ENCODE assay signal across 15 cellular contexts in the genomic region with DNA sequence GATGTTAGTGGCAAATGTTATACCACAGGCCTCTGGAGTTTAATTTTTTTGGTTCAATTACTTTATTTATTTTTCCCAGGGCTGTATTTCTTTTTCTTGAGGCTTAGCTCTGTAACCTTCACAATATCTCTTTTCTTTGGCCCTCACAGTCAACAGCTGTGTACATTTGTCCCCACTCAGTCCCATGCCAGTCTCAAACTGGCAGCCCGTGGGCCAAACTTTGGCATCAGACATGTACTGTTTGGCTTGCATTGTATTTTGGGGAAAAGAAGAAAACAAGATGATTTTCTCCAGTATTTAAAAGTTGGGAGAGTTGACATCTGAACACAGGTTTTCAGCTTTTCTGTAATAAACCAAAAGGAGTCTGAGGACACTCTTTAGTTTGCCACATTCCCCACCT.
DNase-seq lines count a peak whose midpoint lies in the region; ATAC-seq lines count a peak whose summit lies in the region.
"Had no signal": no experiment of that assay in that cellular context is flagged by ENCODE, and none has a peak within 500 bp of the region (broad histone marks: within the 10 kb centered on the region; RNA-seq: fewer than 3 reads in every experiment).

No MANE protein-coding gene starts in this region.

- intact Hi-C loops in head of caudate nucleus (cut with DNase I), result no loop called here

- ATAC-seq in HG03460 (IDR thresholded peaks at IDR 0.05; ENCODE audit: unreplicated experiment), result no peak

- peak; percentile 39 for DNase-seq in Ammon's horn (ENCODE audit: low spot score)
- DNase-seq in head of caudate nucleus, result peak in 25 of 42 donors; percentile 8 to 73 (median 43)
- peak; percentile 84 for DNase-seq in pons (ENCODE audit: low spot score)
- no peak for DNase-seq in activated CD4-positive, alpha-beta T cell treated with anti-CD3 and anti-CD28 coated beads for 48 hours
- DNase-seq in activated T-cell treated with anti-CD3 and anti-CD28 coated beads for 4 hours, result no peak
- no peak for DNase-seq in cerebellar cortex (ENCODE audit: low spot score)
- DNase-seq: H7, Kasumi-1, NCI-H1105, NCI-H1694 treated with DMSO at 0.1 percent for 48 hours, NCI-H2107, NCI-H2227 treated with DMSO at 0.1 percent for 48 hours, NCI-H524 had no signal

- H3K27ac ChIP-seq in angular gyrus (ENCODE audit: low read depth, low read length), result peak overlapping the region; percentile 57

Comparison
In these comparisons a context has a peak if more than half of its experiments do, and no peak if none do; other contexts are left out.
1. DNase-seq: peak in Ammon's horn (single experiment), head of caudate nucleus (25 of 42) and pons (single experiment); none in activated CD4-positive, alpha-beta T cell treated with anti-CD3 and anti-CD28 coated beads for 48 hours (single experiment), activated T-cell treated with anti-CD3 and anti-CD28 coated beads for 4 hours (single experiment) and cerebellar cortex (single experiment).